9 cellular contexts compared by ENCODE assay signal in the genomic region with DNA sequence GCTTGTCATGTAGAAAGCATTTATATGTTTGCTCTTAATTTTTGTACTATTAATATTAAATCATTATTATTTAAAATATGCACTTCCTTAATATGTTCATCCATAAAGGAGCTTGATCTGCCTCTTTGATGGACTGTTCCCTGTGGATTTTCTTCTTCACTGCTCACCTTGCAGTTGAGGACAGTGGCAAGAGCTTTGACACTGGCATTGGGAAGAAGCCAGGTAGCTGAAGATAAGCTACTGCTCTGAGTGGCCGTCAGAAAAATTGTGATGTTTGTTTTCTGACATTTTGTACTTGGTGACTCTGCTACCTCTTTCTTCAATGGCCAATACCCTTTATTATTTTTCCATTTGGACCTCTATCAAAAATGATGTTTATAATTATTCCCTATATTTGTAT.
"Had no signal": no experiment of that assay in that cellular context is flagged by ENCODE, and none has a peak within 500 bp of the region (broad histone marks: within the 10 kb centered on the region; RNA-seq: fewer than 3 reads in every experiment).

No MANE protein-coding gene starts in this region.

- H3K27ac ChIP-seq: GM23248, HL-60 had no signal

- H3K36me3 ChIP-seq: HAP-1 had no signal

- H3K4me1 ChIP-seq: HAP-1 had no signal

- H3K9me3 ChIP-seq: HAP-1 had no signal

- DNase-seq: GM23248, GOT3, H7, HFFc6, KBM-7 had no signal

- H3K4me3 ChIP-seq: GM23248, HAP-1 had no signal

- ATAC-seq: HCT116, HepG2 had no signal
